In the genomic region with DNA sequence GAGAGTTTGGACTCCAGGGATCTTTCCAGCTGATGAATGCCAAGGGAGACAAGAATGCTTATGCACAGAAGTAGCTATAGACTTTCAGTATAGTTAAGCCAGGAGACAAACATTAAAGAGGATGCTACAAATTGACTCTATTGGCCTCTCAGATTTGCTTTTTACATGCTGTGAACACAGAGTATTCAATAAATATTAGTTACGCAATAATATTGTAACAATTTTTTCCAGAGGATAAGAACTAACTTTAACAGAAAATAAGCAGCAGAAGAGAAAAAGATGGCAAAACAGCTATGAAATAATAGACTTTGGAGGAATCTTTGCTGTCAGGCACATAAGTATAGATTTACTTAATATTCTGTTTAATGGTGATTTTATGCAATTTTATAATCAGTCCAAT, we compare ENCODE assay signal across 4 cellular contexts.
A peak's percentile ranks its signal among the peaks of the same experiment; 100 is the strongest.
TF ChIP-seq lines count a peak whose summit lies in the region.

No MANE protein-coding gene starts in this region.

TF ChIP-seq in A549, 52 proteins besides CTCF, POLR2A, EP300 and RAD21:
- TF ChIP-seq CEBPB (IDR thresholded peaks at IDR 0.05) (peak; percentile 32 to 53; a peak in 3 of 4 replicates), CHD2 (IDR thresholded peaks at IDR 0.05; ENCODE audit: low read length, partially characterized antibody) (no peak)

TF ChIP-seq in IMR-90, 13 proteins besides CTCF, POLR2A, EP300 and RAD21:
- peak; percentile 75 for TF ChIP-seq CEBPB (IDR thresholded peaks at IDR 0.05; ENCODE audit: low read depth, low read length)
- no peak for TF ChIP-seq MAZ (IDR thresholded peaks at IDR 0.05; ENCODE audit: borderline replicate concordance, low read depth, low read length)

TF ChIP-seq in H1, 55 proteins besides CTCF, POLR2A, EP300 and RAD21:
- TF ChIP-seq SP2 (IDR thresholded peaks at IDR 0.05; ENCODE audit: low read length) (no peak), BACH1 (IDR thresholded peaks at IDR 0.05; ENCODE audit: low read length) (no peak), CEBPB (IDR thresholded peaks at IDR 0.05; ENCODE audit: low read depth, low read length) (peak; percentile 70; the same call in 1 of the 2 replicates), POU5F1 (IDR thresholded peaks at IDR 0.05; ENCODE audit: low read depth, low read length) (no peak), PHF8 (conservative IDR thresholded peaks at IDR 0.05; ENCODE audit: low read depth, low read length) (no peak), GABPA (IDR thresholded peaks at IDR 0.05; ENCODE audit: borderline replicate concordance, insufficient read depth, low read length) (no peak)
TF ChIP-seq in H1: peak in this region for 1.

TF ChIP-seq in GM12891, 5 proteins besides CTCF, POLR2A, EP300 and RAD21:
- TF ChIP-seq SPI1 (IDR thresholded peaks at IDR 0.05; ENCODE audit: low read depth, low read length) (no peak), POLR2AphosphoS5 (IDR thresholded peaks at IDR 0.05; ENCODE audit: low read depth, low read length) (no peak), POU2F2 (IDR thresholded peaks at IDR 0.05; ENCODE audit: low read depth, low read length) (no peak), TAF1 (IDR thresholded peaks at IDR 0.05; ENCODE audit: low read depth, low read length) (no peak), PAX5 (IDR thresholded peaks at IDR 0.05; ENCODE audit: insufficient read depth, low read length, severe bottlenecking) (no peak)
